Comparison of ENCODE assay signal across 8 cellular contexts in the genomic region with DNA sequence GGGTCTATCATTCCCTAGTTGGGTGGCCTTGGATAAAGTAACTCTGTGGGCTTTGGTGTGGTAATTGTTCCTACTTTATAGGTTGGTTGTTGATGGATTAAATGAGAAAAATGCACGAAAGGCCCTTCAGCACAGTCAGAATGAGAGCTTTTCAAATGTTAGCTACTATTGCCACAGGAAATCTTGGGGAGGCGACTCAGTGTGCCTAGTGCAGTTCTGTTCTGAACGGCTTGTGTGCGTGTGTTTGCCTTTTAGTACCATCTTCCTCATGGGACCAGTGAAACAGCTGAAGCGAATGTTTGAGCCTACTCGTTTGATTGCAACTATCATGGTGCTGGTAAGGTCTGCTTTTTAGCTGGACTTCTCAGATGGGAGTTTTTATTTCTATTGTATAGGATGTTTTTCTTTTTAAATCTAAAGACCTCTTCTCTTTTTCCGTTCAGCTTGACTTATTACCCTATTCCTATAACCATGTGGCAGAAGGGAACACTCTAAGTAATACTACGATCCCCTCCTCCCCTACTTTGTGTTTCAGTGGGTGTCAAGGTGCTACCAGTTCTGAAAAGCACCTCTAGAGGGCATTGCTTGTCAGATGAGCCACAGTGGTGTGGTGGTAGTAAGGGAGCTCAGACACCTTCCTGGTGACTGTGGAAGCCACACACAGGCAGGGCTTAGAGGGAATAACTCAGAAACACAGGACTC. TPM values are rescaled to one million over a fixed set of nuclear protein-coding genes. Genes with fewer than 3 reads are reported as not detected.
A peak's percentile ranks its signal among the peaks of the same experiment; 100 is the strongest.
DNase-seq lines count a peak whose midpoint lies in the region; ATAC-seq and TF ChIP-seq lines count a peak whose summit lies in the region.

No MANE protein-coding gene starts in this region.

- H3K4me1 Mint-ChIP-seq in progenitor cell of endocrine pancreas (ENCODE audit: low read depth): peaks cover 9% of the 10 kb centered on the region

- peaks cover 0 to 35% (median 12%) of the 10 kb centered on the region in 3 donors for H3K4me1 ChIP-seq in esophagus squamous epithelium

- intact Hi-C loops in esophagus squamous epithelium (cut with DNase I): no loop called here

- TF ChIP-seq POLR2A in esophagus squamous epithelium (IDR thresholded peaks at IDR 0.05): no peak

- H3K9me3 Mint-ChIP-seq in progenitor cell of endocrine pancreas (ENCODE audit: low read depth): no peaks in the 10 kb centered on the region

- H3K4me3 ChIP-seq in AG04449 (ENCODE audit: low read depth, low read length) (no peak overlapping the region), GM12865 (ENCODE audit: low read depth, low read length) (no peak overlapping the region), esophagus squamous epithelium (no peak overlapping the region)

- no peak overlapping the region for H3K4me3 Mint-ChIP-seq in progenitor cell of endocrine pancreas (ENCODE audit: low read depth)

- peak; percentile 86 for ATAC-seq in HG02678 (IDR thresholded peaks at IDR 0.05; ENCODE audit: unreplicated experiment)

- H3K27me3 ChIP-seq in esophagus squamous epithelium: no peaks in the 10 kb centered on the region

- 84 to 85% methylated on average over 8 of the region's 8 CpGs for WGBS in esophagus squamous epithelium, 2 donors

- no peaks in the 10 kb centered on the region for H3K27me3 Mint-ChIP-seq in progenitor cell of endocrine pancreas

- DNase-seq in AG04449 (ENCODE audit: low read depth, low spot score) (no peak), GM12865 (ENCODE audit: low read depth) (peak; percentile 61), NCI-H1930 (lab: John Stamatoyannopoulos, UW) (peak; percentile 8 to 43), esophagus squamous epithelium (lab: John Stamatoyannopoulos, UW) (no peak), progenitor cell of endocrine pancreas (ENCODE audit: low spot score, unreplicated experiment) (no peak), NCI-H187 treated with DMSO at 0.1 percent for 48 hours (lab: John Stamatoyannopoulos, UW) (no peak)
- DNase-seq in activated CD4-positive, alpha-beta T cell treated with anti-CD3 and anti-CD28 coated beads for 48 hours: peak; percentile 62

- H3K36me3 Mint-ChIP-seq in progenitor cell of endocrine pancreas (ENCODE audit: insufficient read depth): peaks cover 34% of the 10 kb centered on the region

- POLR2A ChIA-PET in AG04449 (lab: Yijun Ruan, JAX): no interaction called here

- H3K27ac Mint-ChIP-seq in progenitor cell of endocrine pancreas: no peak overlapping the region

- peaks cover 0 to 99% (median 16%) of the 10 kb centered on the region in 3 donors for H3K36me3 ChIP-seq in esophagus squamous epithelium

- CTCF ChIA-PET in AG04449 (lab: Yijun Ruan, JAX): interaction anchor here (0.6 to 3.2 kb wide), 20 partner anchors 9 to 520 kb away, joined by 3 to 25 read pairs (median 5); partner anchors contain the start of gene SFT2D2

- TF ChIP-seq CTCF in AG04449 (IDR thresholded peaks at IDR 0.05; ENCODE audit: insufficient read depth, low read length, missing control alignments) (peak; percentile 68), GM12865 (IDR thresholded peaks at IDR 0.05; ENCODE audit: insufficient read depth, low read depth, low read length, missing control alignments) (peak; percentile 70), esophagus squamous epithelium (IDR thresholded peaks at IDR 0.05) (peak in 4 of 6 experiments; percentile 46 to 69 (median 50)), progenitor cell of endocrine pancreas (IDR thresholded peaks at IDR 0.05; ENCODE audit: unreplicated experiment) (peak; percentile 61)

- H3K9me3 ChIP-seq in esophagus squamous epithelium: no peaks in the 10 kb centered on the region

- peak overlapping the region in 1 of 4 donors; percentile 39 for H3K27ac ChIP-seq in esophagus squamous epithelium

RNA-seq across cellular contexts. Expression of gene SFT2D2, which starts 9.2 kb away (rescaled TPM):
- total RNA-seq in esophagus squamous epithelium (10 to 100 TPM; 34.0 to 44.1 (median 40.1) TPM), progenitor cell of endocrine pancreas (55.3 and 58.7 TPM in 2 replicates)

RNA-seq across cellular contexts. Expression of gene TBX19, which starts 45.7 kb away (rescaled TPM):
- total RNA-seq in esophagus squamous epithelium (1 to 10 TPM in 2 of 4 donors, under 1 TPM in 2; 0.50 to 1.5 (median 0.84) TPM), progenitor cell of endocrine pancreas (2.0 and 2.3 TPM in 2 replicates)

RNA-seq across cellular contexts. Expression of gene TIPRL, which starts 56.2 kb away (rescaled TPM):
- total RNA-seq in esophagus squamous epithelium (10 to 100 TPM; 14.5 to 45.1 (median 23.7) TPM), progenitor cell of endocrine pancreas (27.4 and 29.4 TPM in 2 replicates)

Comparison
In these comparisons a context has a peak if more than half of its experiments do, and no peak if none do; other contexts are left out.
1. DNase-seq: peak in GM12865 (single experiment), NCI-H1930 (2 of 2) and activated CD4-positive, alpha-beta T cell treated with anti-CD3 and anti-CD28 coated beads for 48 hours (single experiment); none in AG04449 (single experiment), esophagus squamous epithelium (single experiment), progenitor cell of endocrine pancreas (single experiment) and NCI-H187 treated with DMSO at 0.1 percent for 48 hours (single experiment).
2. Peak in every context shown above with its lines, with median percentiles within 50 percentile points of each other: CTCF ChIP-seq.